ENCODE assay signal across 17 cellular contexts in the genomic region with DNA sequence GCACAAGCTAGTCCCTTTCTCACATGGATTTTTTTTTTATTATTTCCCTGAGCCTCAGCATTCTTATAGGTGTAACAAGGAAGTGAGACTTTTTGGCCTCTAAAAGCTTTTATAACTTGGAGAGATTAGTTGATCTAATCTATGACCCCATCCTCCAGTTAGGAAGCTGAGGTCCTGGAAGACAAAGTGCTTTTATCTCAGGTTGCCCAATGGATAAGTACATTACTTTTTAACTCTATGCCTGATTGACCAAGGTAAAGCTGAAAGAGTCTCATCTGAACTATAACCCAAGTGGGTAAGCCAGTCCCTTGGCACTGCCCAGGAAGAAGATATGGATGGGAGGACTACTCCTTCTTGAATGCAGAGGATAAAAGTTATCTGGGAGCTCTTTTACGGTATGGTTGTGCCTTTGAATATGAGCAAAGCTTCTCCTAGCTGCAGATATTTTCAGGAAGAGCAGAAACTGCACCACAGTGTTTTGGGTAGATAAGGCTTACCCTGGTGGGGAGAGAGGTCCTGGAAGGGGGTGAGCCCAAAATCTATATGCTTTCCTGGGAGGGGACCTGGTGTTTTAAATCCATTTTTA. TPM values are rescaled to one million over a fixed set of nuclear protein-coding genes. Genes with fewer than 3 reads are reported as not detected.
A peak's percentile ranks its signal among the peaks of the same experiment; 100 is the strongest.
DNase-seq lines count a peak whose midpoint lies in the region; ATAC-seq, FAIRE-seq and TF ChIP-seq lines count a peak whose summit lies in the region.
"Had no signal": no experiment of that assay in that cellular context is flagged by ENCODE, and none has a peak within 500 bp of the region (broad histone marks: within the 10 kb centered on the region; RNA-seq: fewer than 3 reads in every experiment).

No MANE protein-coding gene starts in this region.

- H3K36me3 ChIP-seq in DND-41 (ENCODE audit: insufficient read depth, low read length) (no peaks in the 10 kb centered on the region), spleen (no peaks in the 10 kb centered on the region)

- TF ChIP-seq CTCF in DND-41 (IDR thresholded peaks at IDR 0.05; ENCODE audit: borderline replicate concordance, extremely low read depth, low read length, poor library complexity, severe bottlenecking) (no peak), NB4 (IDR thresholded peaks at IDR 0.05; ENCODE audit: low read depth, low read length) (no peak), spleen (IDR thresholded peaks at IDR 0.05 in 8 of 11, conservative IDR thresholded peaks at IDR 0.05 in 3 of 11) (no peak)

- H3K27ac ChIP-seq in DND-41 (ENCODE audit: low read length) = 0 out of 2 replicates have a peak overlapping the region, but pooled peaks have one; percentile 44
- peak overlapping the region in 5 of 8 donors; percentile 37 to 87 (median 80) for H3K27ac ChIP-seq in spleen

- H3K4me2 ChIP-seq in DND-41 (ENCODE audit: insufficient read depth, low read length) = no peak overlapping the region

- FAIRE-seq in colon (lab: Jason Lieb, UNC) = peak; percentile 24
- FAIRE-seq: RCC 7860 had no signal

- no peaks in the 10 kb centered on the region for H3K79me2 ChIP-seq in DND-41 (ENCODE audit: insufficient read depth, low read length)

- no peak for TF ChIP-seq POLR2A in NB4 (IDR thresholded peaks at IDR 0.05; ENCODE audit: extremely low read depth, insufficient read length)
- no peak for TF ChIP-seq POLR2A in spleen (IDR thresholded peaks at IDR 0.05)

- ATAC-seq in DND-41 (ENCODE audit: insufficient read depth, low read depth) = no peak
- no peak for ATAC-seq in GM21528 (IDR thresholded peaks at IDR 0.05; ENCODE audit: low FRiP score, unreplicated experiment)

- H3K4me3 ChIP-seq in DND-41 (ENCODE audit: low read depth in 1 of 2, low read length in 2 of 2) (no peak overlapping the region), NB4 (ENCODE audit: low read depth, low read length) (peak overlapping the region; percentile 66), spleen (no peak overlapping the region)

- no peaks in the 10 kb centered on the region for H4K20me1 ChIP-seq in DND-41 (ENCODE audit: insufficient read depth, low read length)

- no peaks in the 10 kb centered on the region for H3K27me3 ChIP-seq in DND-41 (ENCODE audit: insufficient read depth, low read length, poor library complexity)
- H3K27me3 ChIP-seq in spleen (replicated peaks in 1 of 7) = no peaks in the 10 kb centered on the region

- H3K9ac ChIP-seq in DND-41 (ENCODE audit: low read depth, low read length) = no peak overlapping the region

- 27 to 68% (median 39%) methylated on average over 1 of the region's 1 CpG for WGBS in spleen, 5 donors

- intact Hi-C loops in spleen (cut with DNase I; ENCODE audit: low total_unique reads) = no loop called here

- H3K4me1 ChIP-seq in DND-41 (ENCODE audit: insufficient read depth, low read length) (peaks cover 54% of the 10 kb centered on the region), spleen (peaks cover 5 to 56% (median 22%) of the 10 kb centered on the region in 6 donors)

- no peak overlapping the region for H2AFZ ChIP-seq in DND-41 (ENCODE audit: low read depth, low read length)

- H3K9me3 ChIP-seq in DND-41 (ENCODE audit: insufficient read depth, low read length, severe bottlenecking) = no peaks in the 10 kb centered on the region
- no peaks in the 10 kb centered on the region for H3K9me3 ChIP-seq in spleen

- DNase-seq in DND-41 = no peak
- peak; percentile 37 for DNase-seq in NB4 (ENCODE audit: low read depth)
- no peak for DNase-seq in spleen
- DNase-seq in stimulated activated CD4-positive, alpha-beta T cell treated with anti-CD3 and anti-CD28 coated beads, Interleukin-4, amount 100 ng/mL, for 1 hour = no peak
- DNase-seq in NK-92 treated with Interleukin-12 subunit alpha and Interleukin-12 subunit beta, amount 100 ng/mL, for 24 hours (lab: John Stamatoyannopoulos, UW) = no peak
- DNase-seq: AML-193, H9, NCI-H1105 treated with DMSO at 0.1 percent for 48 hours, NCI-H187, NCI-H2171, NCI-H446 treated with DMSO at 0.1 percent for 48 hours, NCI-H774, SHP77 treated with DMSO at 0.1 percent for 48 hours had no signal

RNA-seq across cellular contexts. Expression of gene VSIG4, which starts 40.2 kb away (rescaled TPM):
- 100 to 1,000 TPM in 2 of 7 donors, 10 to 100 TPM in 4, 1 to 10 TPM in 1; 6.3 to 255 (median 84.1) TPM for total RNA-seq in spleen
- polyA plus RNA-seq in spleen = 10 to 100 TPM; 21.6 to 34.6 (median 22.1) TPM
- total RNA-seq: H9 had no signal
- polyA plus RNA-seq: IgD-negative memory B cell had no signal
